ENCODE assay signal across 17 cellular contexts in the genomic region with DNA sequence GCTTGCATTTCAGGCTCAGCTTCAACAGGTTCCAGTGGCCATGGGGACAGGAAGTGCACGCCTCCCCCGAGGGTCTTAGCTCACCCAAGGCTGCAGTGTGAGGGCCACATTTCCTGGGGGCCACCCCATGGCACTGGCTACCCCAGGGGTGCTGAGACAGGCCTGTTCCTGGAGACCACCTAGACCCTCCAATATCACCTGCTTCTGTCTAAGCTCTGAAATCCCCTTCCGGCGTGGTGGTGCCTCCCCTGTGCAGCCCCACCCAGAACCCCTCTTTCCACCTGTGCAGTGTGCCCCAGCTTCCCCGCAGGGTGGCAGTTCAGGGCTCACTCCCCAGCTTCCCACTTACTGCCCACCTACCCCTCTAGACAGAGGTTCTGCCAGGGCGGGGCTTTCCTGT.
"Had no signal": no experiment of that assay in that cellular context is flagged by ENCODE, and none has a peak within 500 bp of the region (broad histone marks: within the 10 kb centered on the region; RNA-seq: fewer than 3 reads in every experiment).

No MANE protein-coding gene starts in this region.

- H3K36me3 ChIP-seq: esophagus muscularis mucosa, spleen, suprapubic skin, transverse colon, vagina had no signal

- H3K4me1 ChIP-seq: esophagus muscularis mucosa, psoas muscle, spleen, suprapubic skin, vagina had no signal

- H3K27ac ChIP-seq: esophagus muscularis mucosa, psoas muscle, skin epidermis, spleen, suprapubic skin, transverse colon, vagina had no signal

- H3K4me3 ChIP-seq: esophagus muscularis mucosa, lung, mucosa of descending colon, psoas muscle, skin epidermis, spleen, suprapubic skin, transverse colon, vagina had no signal

- H3K9me3 ChIP-seq: esophagus muscularis mucosa, mucosa of descending colon, psoas muscle, spleen, suprapubic skin, transverse colon, vagina had no signal

- DNase-seq: effector CD8-positive, alpha-beta T cell; foreskin melanocyte; glutamatergic neuron; hypothalamus; immature natural killer cell; naive B cell; psoas muscle; right cardiac atrium; spleen; stimulated activated CD4-positive, alpha-beta T cell treated with anti-CD3 and anti-CD28 coated beads, Interleukin-4, amount 100 ng/mL, for 4 hours; transverse colon had no signal

- H3K27me3 ChIP-seq: suprapubic skin, transverse colon, vagina had no signal
